8 cellular contexts compared by ENCODE assay signal in genomic region chr9:75147638-75148037, GRCh38. TPM values are rescaled to one million over a fixed set of nuclear protein-coding genes. Genes with fewer than 3 reads are reported as not detected.
DNase-seq lines count a peak whose midpoint lies in the region; ATAC-seq and TF ChIP-seq lines count a peak whose summit lies in the region.

No MANE protein-coding gene starts in this region.

- H3K4me3 ChIP-seq in parathyroid adenoma (ENCODE audit: low read depth, low read length), result no peak overlapping the region

- H3K9ac ChIP-seq in parathyroid adenoma, result no peak overlapping the region

- H3K79me2 ChIP-seq in parathyroid adenoma, result no peaks in the 10 kb centered on the region

- H3K9me3 ChIP-seq in parathyroid adenoma (ENCODE audit: control insufficient read depth, low read length), result no peaks in the 10 kb centered on the region

- peaks cover 28% of the 10 kb centered on the region for H3K9me3 Mint-ChIP-seq in activated T-helper 1 cell treated with anti-CD3 and anti-CD28 coated beads, Interleukin-12 subunit alpha, Interleukin-12 subunit beta, Interleukin-2, Interleukin-4 antibody, amounts not matched to agents 30 ng/mL and 10 ng/mL and 1 ng/mL, durations not matched to agents 14 hours and 24 hours and 36 hours

- H3K27ac ChIP-seq in parathyroid adenoma, result peak overlapping the region; percentile 88

- H3K4me2 ChIP-seq in parathyroid adenoma (ENCODE audit: low read length), result peak overlapping the region; percentile 56

- H2AFZ ChIP-seq in parathyroid adenoma, result no peak overlapping the region

- peaks cover 7% of the 10 kb centered on the region for H3K4me1 ChIP-seq in parathyroid adenoma

- H3K36me3 Mint-ChIP-seq in activated T-helper 1 cell treated with anti-CD3 and anti-CD28 coated beads, Interleukin-12 subunit alpha, Interleukin-12 subunit beta, Interleukin-2, Interleukin-4 antibody, amounts not matched to agents 30 ng/mL and 10 ng/mL and 1 ng/mL, durations not matched to agents 14 hours and 24 hours and 36 hours (ENCODE audit: low read depth), result peaks cover 46% of the 10 kb centered on the region

- no peaks in the 10 kb centered on the region for H3K27me3 Mint-ChIP-seq in activated T-helper 1 cell treated with anti-CD3 and anti-CD28 coated beads, Interleukin-12 subunit alpha, Interleukin-12 subunit beta, Interleukin-2, Interleukin-4 antibody, amounts not matched to agents 30 ng/mL and 10 ng/mL and 1 ng/mL, durations not matched to agents 14 hours and 24 hours and 36 hours (ENCODE audit: insufficient read depth)

- H3K4me1 Mint-ChIP-seq in activated T-helper 1 cell treated with anti-CD3 and anti-CD28 coated beads, Interleukin-12 subunit alpha, Interleukin-12 subunit beta, Interleukin-2, Interleukin-4 antibody, amounts not matched to agents 30 ng/mL and 10 ng/mL and 1 ng/mL, durations not matched to agents 14 hours and 24 hours and 36 hours (ENCODE audit: low read depth), result peaks cover 76% of the 10 kb centered on the region

- ATAC-seq in GM18907 (IDR thresholded peaks at IDR 0.05; ENCODE audit: unreplicated experiment) (peak; percentile 66), HG03196 (IDR thresholded peaks at IDR 0.05; ENCODE audit: unreplicated experiment) (peak; percentile 54), HG03469 (IDR thresholded peaks at IDR 0.05; ENCODE audit: unreplicated experiment) (no peak)

- TF ChIP-seq CTCF in parathyroid adenoma (IDR thresholded peaks at IDR 0.05), result no peak

- H3K27ac Mint-ChIP-seq in activated T-helper 1 cell treated with anti-CD3 and anti-CD28 coated beads, Interleukin-12 subunit alpha, Interleukin-12 subunit beta, Interleukin-2, Interleukin-4 antibody, amounts not matched to agents 30 ng/mL and 10 ng/mL and 1 ng/mL, durations not matched to agents 14 hours and 24 hours and 36 hours, result peak overlapping the region; percentile 87

- intact Hi-C loops in activated T-helper 1 cell treated with anti-CD3 and anti-CD28 coated beads, Interleukin-12 subunit alpha, Interleukin-12 subunit beta, Interleukin-2, Interleukin-4 antibody, amounts not matched to agents 30 ng/mL and 10 ng/mL and 1 ng/mL, durations not matched to agents 14 hours and 24 hours and 36 hours (cut with micrococcal nuclease), result loop anchor here (1.0 to 10.0 kb wide), 8 partner anchors 19 to 1993 kb away; partner anchors contain the start of genes ANXA1, C9orf40, CARNMT1 and NMRK1

- H3K36me3 ChIP-seq in parathyroid adenoma (ENCODE audit: control insufficient read depth, insufficient read depth, low read length), result no peaks in the 10 kb centered on the region

- no peaks in the 10 kb centered on the region for H3K27me3 ChIP-seq in parathyroid adenoma (ENCODE audit: control insufficient read depth, insufficient read depth, low read length)

- no peak for DNase-seq in activated T-helper 1 cell treated with anti-CD3 and anti-CD28 coated beads, Interleukin-12 subunit alpha, Interleukin-12 subunit beta, Interleukin-2, Interleukin-4 antibody, amounts not matched to agents 30 ng/mL and 10 ng/mL and 1 ng/mL, durations not matched to agents 14 hours and 24 hours and 36 hours (ENCODE audit: low spot score)
- DNase-seq in HT-29 (ENCODE audit: low spot score), result no peak
- no peak for DNase-seq in NCI-H446 treated with DMSO at 0.1 percent for 48 hours (lab: John Stamatoyannopoulos, UW)
- DNase-seq in NK-92 (lab: John Stamatoyannopoulos, UW; ENCODE audit: unreplicated experiment), result no peak

- H3K4me3 Mint-ChIP-seq in activated T-helper 1 cell treated with anti-CD3 and anti-CD28 coated beads, Interleukin-12 subunit alpha, Interleukin-12 subunit beta, Interleukin-2, Interleukin-4 antibody, amounts not matched to agents 30 ng/mL and 10 ng/mL and 1 ng/mL, durations not matched to agents 14 hours and 24 hours and 36 hours, result peak overlapping the region; percentile 64

RNA-seq across cellular contexts. Expression of gene OSTF1, which starts 59.3 kb away (rescaled TPM):
- 49.5 and 53.6 TPM in 2 replicates for total RNA-seq in activated T-helper 1 cell treated with anti-CD3 and anti-CD28 coated beads, Interleukin-12 subunit alpha, Interleukin-12 subunit beta, Interleukin-2, Interleukin-4 antibody, amounts not matched to agents 30 ng/mL and 10 ng/mL and 1 ng/mL, durations not matched to agents 14 hours and 24 hours and 36 hours
- 32.1 and 36.6 TPM in 2 replicates for total RNA-seq in HT-29 (2014; rRNA removed; shearing (Covaris generic))

RNA-seq across cellular contexts. Expression of gene NMRK1, which starts 59.7 kb away (rescaled TPM):
- 7.1 and 9.2 TPM in 2 replicates for total RNA-seq in activated T-helper 1 cell treated with anti-CD3 and anti-CD28 coated beads, Interleukin-12 subunit alpha, Interleukin-12 subunit beta, Interleukin-2, Interleukin-4 antibody, amounts not matched to agents 30 ng/mL and 10 ng/mL and 1 ng/mL, durations not matched to agents 14 hours and 24 hours and 36 hours
- total RNA-seq in HT-29 (2014; rRNA removed; shearing (Covaris generic)), result 2.3 and 5.1 TPM in 2 replicates
